1 cellular context compared by ENCODE assay signal in the genomic region with DNA sequence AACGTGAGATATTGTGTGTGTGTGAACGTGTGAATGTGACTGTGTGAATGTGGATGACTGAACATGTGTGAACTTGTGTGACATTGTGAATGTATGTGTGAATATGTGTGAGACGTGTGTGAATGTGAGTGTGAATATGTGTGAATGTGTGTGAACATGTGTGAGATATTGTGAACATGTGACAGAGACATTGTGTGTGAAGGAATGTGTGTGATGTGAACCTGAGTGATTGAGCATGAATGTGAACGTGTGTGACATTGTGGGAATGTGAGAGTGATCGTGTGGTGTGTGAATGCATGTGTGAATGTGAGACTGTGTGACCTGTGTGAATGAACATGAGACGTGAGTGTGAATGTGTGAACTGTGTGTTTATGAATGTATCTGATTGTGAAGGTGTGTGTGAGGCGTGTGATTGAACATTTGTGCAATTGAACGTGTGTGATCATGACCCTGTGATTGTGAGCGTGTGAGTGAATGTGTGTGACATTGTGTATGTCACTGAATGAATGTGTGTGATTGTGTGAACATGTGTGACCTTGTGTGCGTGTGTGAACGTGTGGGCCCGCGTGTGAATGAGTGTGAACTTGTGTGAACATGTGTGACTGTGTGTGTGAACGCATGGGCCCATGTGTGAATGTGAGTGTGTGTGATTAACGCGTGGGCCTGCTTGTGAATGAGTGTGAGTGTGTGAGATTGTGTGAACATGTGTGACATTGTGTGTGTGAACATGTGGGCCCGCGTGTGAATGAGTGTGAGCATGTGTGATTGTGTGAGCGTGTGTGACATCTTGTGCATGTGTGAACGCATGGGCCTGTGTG.
A peak's percentile ranks its signal among the peaks of the same experiment; 100 is the strongest.
TF ChIP-seq lines count a peak whose summit lies in the region.

No MANE protein-coding gene starts in this region.

TF ChIP-seq in HepG2, 621 proteins besides CTCF, POLR2A, EP300 and RAD21 (continued from another document):
- TF ChIP-seq, protein P1, sequence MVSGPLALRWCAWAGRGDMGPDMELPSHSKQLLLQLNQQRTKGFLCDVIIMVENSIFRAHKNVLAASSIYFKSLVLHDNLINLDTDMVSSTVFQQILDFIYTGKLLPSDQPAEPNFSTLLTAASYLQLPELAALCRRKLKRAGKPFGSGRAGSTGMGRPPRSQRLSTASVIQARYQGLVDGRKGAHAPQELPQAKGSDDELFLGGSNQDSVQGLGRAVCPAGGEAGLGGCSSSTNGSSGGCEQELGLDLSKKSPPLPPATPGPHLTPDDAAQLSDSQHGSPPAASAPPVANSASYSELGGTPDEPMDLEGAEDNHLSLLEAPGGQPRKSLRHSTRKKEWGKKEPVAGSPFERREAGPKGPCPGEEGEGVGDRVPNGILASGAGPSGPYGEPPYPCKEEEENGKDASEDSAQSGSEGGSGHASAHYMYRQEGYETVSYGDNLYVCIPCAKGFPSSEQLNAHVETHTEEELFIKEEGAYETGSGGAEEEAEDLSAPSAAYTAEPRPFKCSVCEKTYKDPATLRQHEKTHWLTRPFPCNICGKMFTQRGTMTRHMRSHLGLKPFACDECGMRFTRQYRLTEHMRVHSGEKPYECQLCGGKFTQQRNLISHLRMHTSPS (CRISPR knock-in tag; IDR thresholded peaks at IDR 0.05; ENCODE audit: low read depth), result no peak
- no peak for TF ChIP-seq PHF21A (CRISPR knock-in tag; IDR thresholded peaks at IDR 0.05)
- TF ChIP-seq TARDBP (CRISPR knock-in tag; IDR thresholded peaks at IDR 0.05), result peak; percentile 26; the same call in 1 of the 2 replicates
- TF ChIP-seq, protein P2, sequence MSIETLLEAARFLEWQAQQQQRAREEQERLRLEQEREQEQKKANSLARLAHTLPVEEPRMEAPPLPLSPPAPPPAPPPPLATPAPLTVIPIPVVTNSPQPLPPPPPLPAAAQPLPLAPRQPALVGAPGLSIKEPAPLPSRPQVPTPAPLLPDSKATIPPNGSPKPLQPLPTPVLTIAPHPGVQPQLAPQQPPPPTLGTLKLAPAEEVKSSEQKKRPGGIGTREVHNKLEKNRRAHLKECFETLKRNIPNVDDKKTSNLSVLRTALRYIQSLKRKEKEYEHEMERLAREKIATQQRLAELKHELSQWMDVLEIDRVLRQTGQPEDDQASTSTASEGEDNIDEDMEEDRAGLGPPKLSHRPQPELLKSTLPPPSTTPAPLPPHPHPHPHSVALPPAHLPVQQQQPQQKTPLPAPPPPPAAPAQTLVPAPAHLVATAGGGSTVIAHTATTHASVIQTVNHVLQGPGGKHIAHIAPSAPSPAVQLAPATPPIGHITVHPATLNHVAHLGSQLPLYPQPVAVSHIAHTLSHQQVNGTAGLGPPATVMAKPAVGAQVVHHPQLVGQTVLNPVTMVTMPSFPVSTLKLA (IDR thresholded peaks at IDR 0.05), result peak; percentile 94
- TF ChIP-seq NFIB (CRISPR knock-in tag; IDR thresholded peaks at IDR 0.05; ENCODE audit: borderline replicate concordance), result 0 out of 2 replicates have a peak, but pooled peaks have one; percentile 70
- no peak for TF ChIP-seq MXI1 (IDR thresholded peaks at IDR 0.05; ENCODE audit: borderline replicate concordance, low read depth, low read length)
- TF ChIP-seq RFX1 (IDR thresholded peaks at IDR 0.05), result no peak
